In the genomic region with DNA sequence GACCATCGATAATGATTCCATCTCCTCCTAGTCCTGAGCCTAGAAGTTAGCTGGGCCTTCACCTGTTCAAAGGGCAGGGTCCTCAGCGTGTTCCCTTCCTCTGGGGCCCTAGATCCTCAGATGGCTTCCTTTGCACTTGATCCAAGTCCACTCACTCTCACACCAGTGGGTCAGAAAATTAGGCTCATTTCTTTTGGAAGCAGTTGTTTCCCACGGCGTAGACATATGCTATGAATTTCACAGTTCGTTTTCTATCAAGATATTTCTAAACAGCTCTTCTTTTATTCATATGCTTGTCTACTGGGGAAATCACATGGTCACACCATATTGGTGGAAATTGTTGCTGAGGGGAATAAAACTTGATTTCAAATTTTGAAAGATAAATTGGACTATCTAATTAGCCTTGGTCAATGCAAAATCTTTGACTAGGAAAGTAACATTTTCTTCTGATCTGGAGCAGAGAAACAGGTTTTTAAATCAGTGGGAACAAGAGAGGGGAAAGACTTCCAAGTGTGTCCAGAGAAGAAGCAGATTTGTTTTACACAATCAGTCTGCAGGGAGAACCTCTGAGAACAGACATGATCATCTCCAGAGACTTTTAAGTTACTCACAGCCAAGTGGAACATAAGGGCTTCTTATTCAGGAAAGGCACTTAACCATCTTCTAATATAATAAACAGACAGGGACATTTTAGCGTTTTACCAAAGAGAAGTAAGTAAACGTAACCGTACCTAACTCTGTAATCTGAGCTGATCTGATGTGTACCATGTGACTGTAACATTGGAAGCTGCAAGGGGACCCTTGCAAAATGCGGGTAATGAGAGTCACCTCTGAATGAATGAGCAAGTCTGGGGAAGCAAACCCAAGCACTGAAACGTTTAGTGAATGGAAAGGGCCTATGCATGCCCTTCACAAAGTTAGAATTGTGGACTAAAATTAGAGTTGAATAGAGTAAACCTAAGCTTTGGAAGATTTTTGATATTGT, we compare ENCODE assay signal across 23 cellular contexts.
DNase-seq lines count a peak whose midpoint lies in the region; ATAC-seq and TF ChIP-seq lines count a peak whose summit lies in the region.
"Had no signal": no experiment of that assay in that cellular context is flagged by ENCODE, and none has a peak within 500 bp of the region (broad histone marks: within the 10 kb centered on the region; RNA-seq: fewer than 3 reads in every experiment).

No MANE protein-coding gene starts in this region.

- intact Hi-C loops in Right ventricle myocardium superior (cut with DNase I), result loop anchor here (5.0 kb wide), 1 partner anchor 452 kb away; no protein-coding TSS in a partner anchor
- intact Hi-C loops in cardiac septum (cut with DNase I), result loop anchor here (5.0 to 10.0 kb wide), 2 partner anchors 235 to 452 kb away; no protein-coding TSS in a partner anchor
- intact Hi-C loops in OCI-LY7 (cut with micrococcal nuclease; ENCODE audit: unreplicated experiment), result no loop called here
- intact Hi-C loops in left ventricle myocardium superior (cut with micrococcal nuclease), result no loop called here

- H3K79me2 ChIP-seq in OCI-LY7 (ENCODE audit: insufficient read depth, low read depth, low read length) (no peaks in the 10 kb centered on the region), osteoblast (ENCODE audit: insufficient read depth, low read length) (no peaks in the 10 kb centered on the region)

- H3K4me3 ChIP-seq in OCI-LY7 (ENCODE audit: low read depth, low read length, poor library complexity, severe bottlenecking) (no peak overlapping the region), subcutaneous abdominal adipose tissue (ENCODE audit: low read depth in 1 of 5, low read length in 5 of 5) (peak overlapping the region in 2 of 5 donors; percentile 23 to 40), upper lobe of left lung (no peak overlapping the region), osteoblast (ENCODE audit: insufficient read depth, low read length) (no peak overlapping the region)
- H3K4me3 ChIP-seq: adrenal gland, cardiac muscle cell, spleen, thyroid gland had no signal

- H3K9me3 ChIP-seq in OCI-LY7 (ENCODE audit: low read length) (no peaks in the 10 kb centered on the region), subcutaneous abdominal adipose tissue (ENCODE audit: control insufficient read depth in 5 of 5, low read length in 5 of 5) (no peaks in the 10 kb centered on the region), upper lobe of left lung (no peaks in the 10 kb centered on the region), osteoblast (ENCODE audit: low read depth, low read length) (no peaks in the 10 kb centered on the region)
- H3K9me3 ChIP-seq: adrenal gland, spleen, thyroid gland had no signal

- H3K4me1 ChIP-seq in OCI-LY7 (ENCODE audit: insufficient read depth, low read length, poor library complexity, severe bottlenecking) (no peaks in the 10 kb centered on the region), subcutaneous abdominal adipose tissue (ENCODE audit: control insufficient read depth in 5 of 5, insufficient read depth in 5 of 5, low read length in 5 of 5) (peaks cover 3 to 54% (median 36%) of the 10 kb centered on the region in 5 donors), upper lobe of left lung (no peaks in the 10 kb centered on the region), osteoblast (ENCODE audit: insufficient read depth, low read length) (no peaks in the 10 kb centered on the region)
- H3K4me1 ChIP-seq: adrenal gland, spleen, thyroid gland had no signal

- no peak overlapping the region for H3K4me2 ChIP-seq in OCI-LY7 (ENCODE audit: low read length)
- no peak overlapping the region for H3K4me2 ChIP-seq in osteoblast (ENCODE audit: insufficient read depth, low read length)

- TF ChIP-seq POLR2A in upper lobe of left lung (IDR thresholded peaks at IDR 0.05), result no peak

- 0 out of 2 replicates have a peak overlapping the region, but pooled peaks have one; percentile 12 for H2AFZ ChIP-seq in OCI-LY7 (ENCODE audit: low read length)
- no peak overlapping the region for H2AFZ ChIP-seq in osteoblast (ENCODE audit: low read length)

- H3K27me3 ChIP-seq in subcutaneous abdominal adipose tissue (ENCODE audit: control insufficient read depth in 5 of 5, insufficient read depth in 4 of 5, low read length in 5 of 5) (no peaks in the 10 kb centered on the region), upper lobe of left lung (no peaks in the 10 kb centered on the region), osteoblast (ENCODE audit: insufficient read depth, low read length) (no peaks in the 10 kb centered on the region)
- H3K27me3 ChIP-seq: adrenal gland, cardiac muscle cell, spleen, thyroid gland had no signal

- H4K20me1 ChIP-seq in OCI-LY7 (ENCODE audit: insufficient read depth, low read length), result no peaks in the 10 kb centered on the region
- H4K20me1 ChIP-seq in osteoblast (ENCODE audit: insufficient read depth, low read length), result no peaks in the 10 kb centered on the region

- CTCF ChIA-PET in OCI-LY7 (lab: Charles Lee; ENCODE audit: unreplicated experiment), result no interaction called here

- no peaks in the 10 kb centered on the region for H3K36me3 ChIP-seq in OCI-LY7 (ENCODE audit: insufficient read depth, low read length)
- H3K36me3 ChIP-seq in subcutaneous abdominal adipose tissue (ENCODE audit: control insufficient read depth in 5 of 5, insufficient read depth in 5 of 5, low read length in 5 of 5), result no peaks in the 10 kb centered on the region
- no peaks in the 10 kb centered on the region for H3K36me3 ChIP-seq in upper lobe of left lung
- H3K36me3 ChIP-seq in osteoblast (ENCODE audit: insufficient read depth, low read length), result no peaks in the 10 kb centered on the region
- H3K36me3 ChIP-seq: adrenal gland, cardiac muscle cell, spleen, thyroid gland had no signal

- WGBS in upper lobe of left lung, 2 donors, result 57 to 64% methylated on average over 10 of the region's 10 CpGs

- H3K9ac ChIP-seq in subcutaneous abdominal adipose tissue (ENCODE audit: low read length in 5 of 5), result peak overlapping the region in 1 of 5 donors; percentile 6

- TF ChIP-seq EP300 in upper lobe of left lung (IDR thresholded peaks at IDR 0.05), result no peak

- peak; percentile 58 for ATAC-seq in Right ventricle myocardium superior (ENCODE audit: poor library complexity)
- peak; percentile 73 for ATAC-seq in left ventricle myocardium superior
- ATAC-seq in upper lobe of left lung (ENCODE audit: low FRiP score in 2 of 2), result no peak
- ATAC-seq: activated CD8-positive, alpha-beta T cell treated with anti-CD3 and anti-CD28 coated beads, Interleukin-2, amount 10 ng/mL, durations not matched to agents 7 days and 5 days; PC-3; stimulated activated naive CD8-positive, alpha-beta T cell treated with anti-CD3 and anti-CD28 coated beads, Interleukin-15, Interleukin-2, amounts not matched to agents 100 U/mL and 50 U/mL, for 24 hours; T-cell had no signal

- POLR2A ChIA-PET in OCI-LY7 (lab: Charles Lee), result interaction anchor here (0.7 kb wide), 1 partner anchor 1259 kb away, joined by 3 read pairs; no protein-coding TSS in a partner anchor

- BruUV-seq in OCI-LY7 (replicated peaks; lab: Mats Ljungman, UMichigan), result no TSS peak

- H3K27ac ChIP-seq in OCI-LY7 (ENCODE audit: low read depth, low read length, poor library complexity, severe bottlenecking) (no peak overlapping the region), subcutaneous abdominal adipose tissue (ENCODE audit: low read depth, low read length) (peak overlapping the region; percentile 86), upper lobe of left lung (no peak overlapping the region), osteoblast (ENCODE audit: low read depth, low read length) (no peak overlapping the region)
- H3K27ac ChIP-seq: adrenal gland, C4-2B, cardiac muscle cell, spleen, thyroid gland had no signal

- DNase-seq in Right ventricle myocardium superior (no peak), cardiac septum (ENCODE audit: low spot score) (no peak), OCI-LY7 (ENCODE audit: low spot score) (no peak), left ventricle myocardium superior (no peak), upper lobe of left lung (no peak), GM13977 (ENCODE audit: low spot score) (no peak), osteoblast (ENCODE audit: insufficient read length, low spot score, missing footprints) (no peak)
- DNase-seq: activated CD4-positive, alpha-beta T cell treated with anti-CD3 and anti-CD28 coated beads for 1 hour; activated CD8-positive, alpha-beta T cell treated with anti-CD3 and anti-CD28 coated beads, Interleukin-2, amount 10 ng/mL, durations not matched to agents 7 days and 5 days; activated gamma-delta T cell treated with Interleukin-2 at 50 U/mL for 16 hours; adrenal gland; dermis blood vessel endothelial cell; GOT3; head of caudate nucleus; PC-3; spleen; stimulated activated CD4-positive, alpha-beta T cell treated with anti-CD3 and anti-CD28 coated beads, Interleukin-4, amount 100 ng/mL, for 1 hour; stimulated activated naive CD8-positive, alpha-beta T cell treated with anti-CD3 and anti-CD28 coated beads, Interleukin-15, Interleukin-2, amounts not matched to agents 100 U/mL and 50 U/mL, for 24 hours; T-cell; thyroid gland had no signal

- H3K9me2 ChIP-seq in OCI-LY7 (ENCODE audit: insufficient read depth, low read length), result no peaks in the 10 kb centered on the region

- TF ChIP-seq CTCF in OCI-LY7 (conservative IDR thresholded peaks at IDR 0.05; ENCODE audit: low read length), result no peak
- TF ChIP-seq CTCF in upper lobe of left lung (IDR thresholded peaks at IDR 0.05), result no peak
- TF ChIP-seq CTCF in GM13977 (IDR thresholded peaks at IDR 0.05; ENCODE audit: extremely low read depth, insufficient read depth, missing control alignments), result no peak
- TF ChIP-seq CTCF in osteoblast (IDR thresholded peaks at IDR 0.05; ENCODE audit: extremely low read depth, low read depth, low read length), result no peak

- in situ Hi-C loops in GM13977 (cut with MboI; ENCODE audit: low pct_unique_long_range_greater_than_20kb, low sequenced_read_pairs, unreplicated experiment), result no loop called here

Comparison
In these comparisons a context has a peak if more than half of its experiments do, and no peak if none do; other contexts are left out.
1. intact Hi-C loops: an anchor here in Right ventricle myocardium superior (5.0 kb wide) and cardiac septum (5.0 to 10.0 kb wide); none called in OCI-LY7 and left ventricle myocardium superior.
2. ATAC-seq: peak in Right ventricle myocardium superior (single experiment) and left ventricle myocardium superior (single experiment); none in upper lobe of left lung (0 of 2).